9 cellular contexts compared by ENCODE assay signal in genomic region chr18:36179562-36180334, GRCh38. TPM values are rescaled to one million over a fixed set of nuclear protein-coding genes. Genes with fewer than 3 reads are reported as not detected.
DNase-seq lines count a peak whose midpoint lies in the region; ATAC-seq, FAIRE-seq and TF ChIP-seq lines count a peak whose summit lies in the region.
"Had no signal": no experiment of that assay in that cellular context is flagged by ENCODE, and none has a peak within 500 bp of the region (broad histone marks: within the 10 kb centered on the region; RNA-seq: fewer than 3 reads in every experiment).

No MANE protein-coding gene starts in this region.

- H3K27ac Mint-ChIP-seq in CD8-positive, alpha-beta memory T cell = peak overlapping the region in 6 of 8 donors; percentile 0 to 80 (median 23)
- no peak overlapping the region for H3K27ac Mint-ChIP-seq in activated T-helper 1 cell treated with anti-CD3 and anti-CD28 coated beads, Interleukin-12 subunit alpha, Interleukin-12 subunit beta, Interleukin-2, Interleukin-4 antibody, amounts not matched to agents 30 ng/mL and 10 ng/mL and 1 ng/mL, durations not matched to agents 14 hours and 24 hours and 36 hours

- peaks cover 9% of the 10 kb centered on the region for H3K36me3 ChIP-seq in CD8-positive, alpha-beta memory T cell (ENCODE audit: insufficient read depth, low read length)
- H3K36me3 ChIP-seq in pancreas = peaks cover 0 to 22% (median 0%) of the 10 kb centered on the region in 3 donors
- H3K36me3 ChIP-seq in kidney (ENCODE audit: control insufficient read depth in 1 of 2, insufficient read depth in 2 of 2, low read length in 2 of 2) = peaks cover 12 to 14% of the 10 kb centered on the region in 2 donors

- no peak for DNase-seq in CD8-positive, alpha-beta memory T cell
- peak; percentile 76 for DNase-seq in RPMI7951 (ENCODE audit: low read depth)
- peak; percentile 87 for DNase-seq in fibroblast of mammary gland (ENCODE audit: low read depth)
- peak in 5 of 6 donors; percentile 21 to 74 (median 51) for DNase-seq in pancreas
- DNase-seq in kidney = no peak
- no peak for DNase-seq in activated T-helper 1 cell treated with anti-CD3 and anti-CD28 coated beads, Interleukin-12 subunit alpha, Interleukin-12 subunit beta, Interleukin-2, Interleukin-4 antibody, amounts not matched to agents 30 ng/mL and 10 ng/mL and 1 ng/mL, durations not matched to agents 14 hours and 24 hours and 36 hours (ENCODE audit: low spot score)

- TF ChIP-seq CTCF in fibroblast of mammary gland (conservative IDR thresholded peaks at IDR 0.05; ENCODE audit: control insufficient read depth, insufficient read depth, low read depth, low read length) (no peak), pancreas (IDR thresholded peaks at IDR 0.05) (no peak), kidney (IDR thresholded peaks at IDR 0.05; ENCODE audit: borderline replicate concordance, extremely low read depth, insufficient read depth) (no peak)

- WGBS in pancreas, 2 donors = 37 to 41% methylated on average over 7 of the region's 7 CpGs

- CTCF ChIA-PET in CD8-positive, alpha-beta memory T cell (lab: Charles Lee) = no interaction called here

- intact Hi-C loops in pancreas (cut with DNase I) (loop anchor here in 1 of 3 donors (10.0 kb wide), 1 partner anchor 85 kb away; no protein-coding TSS in a partner anchor), kidney (cut with DNase I) (no loop called here)
- intact Hi-C loops in activated T-helper 1 cell treated with anti-CD3 and anti-CD28 coated beads, Interleukin-12 subunit alpha, Interleukin-12 subunit beta, Interleukin-2, Interleukin-4 antibody, amounts not matched to agents 30 ng/mL and 10 ng/mL and 1 ng/mL, durations not matched to agents 14 hours and 24 hours and 36 hours (cut with micrococcal nuclease) = no loop called here

- no peaks in the 10 kb centered on the region for H3K27me3 ChIP-seq in CD8-positive, alpha-beta memory T cell (ENCODE audit: insufficient read depth, low read length, poor library complexity, severe bottlenecking)
- H3K27me3 ChIP-seq in pancreas = no peaks in the 10 kb centered on the region

- H3K4me1 Mint-ChIP-seq in CD8-positive, alpha-beta memory T cell = peaks cover 3 to 7% (median 5%) of the 10 kb centered on the region in 3 donors
- peaks cover 19% of the 10 kb centered on the region for H3K4me1 Mint-ChIP-seq in activated T-helper 1 cell treated with anti-CD3 and anti-CD28 coated beads, Interleukin-12 subunit alpha, Interleukin-12 subunit beta, Interleukin-2, Interleukin-4 antibody, amounts not matched to agents 30 ng/mL and 10 ng/mL and 1 ng/mL, durations not matched to agents 14 hours and 24 hours and 36 hours (ENCODE audit: low read depth)

- POLR2A ChIA-PET in CD8-positive, alpha-beta memory T cell (lab: Charles Lee) = no interaction called here

- H3K4me1 ChIP-seq in CD8-positive, alpha-beta memory T cell (ENCODE audit: insufficient read depth, low read length) = no peaks in the 10 kb centered on the region
- H3K4me1 ChIP-seq in pancreas = no peaks in the 10 kb centered on the region
- no peaks in the 10 kb centered on the region for H3K4me1 ChIP-seq in kidney (ENCODE audit: control insufficient read depth in 1 of 2, insufficient read depth in 1 of 2, low read depth in 1 of 2, low read length in 2 of 2)

- FAIRE-seq in pancreas (lab: Jason Lieb, UNC) (no peak), kidney (lab: Jason Lieb, UNC) (no peak)
- FAIRE-seq: islet of Langerhans had no signal

- H3K27ac ChIP-seq in CD8-positive, alpha-beta memory T cell (ENCODE audit: low read depth, low read length) = no peak overlapping the region
- H3K27ac ChIP-seq in pancreas (no peak overlapping the region), kidney (ENCODE audit: low read depth in 2 of 2, low read length in 2 of 2) (no peak overlapping the region)

- H3K9me3 ChIP-seq in CD8-positive, alpha-beta memory T cell (ENCODE audit: low read length) = no peaks in the 10 kb centered on the region
- H3K9me3 ChIP-seq in pancreas (no peaks in the 10 kb centered on the region), kidney (ENCODE audit: control insufficient read depth in 1 of 2, low read length in 2 of 2) (no peaks in the 10 kb centered on the region)

- no peaks in the 10 kb centered on the region for H3K27me3 Mint-ChIP-seq in CD8-positive, alpha-beta memory T cell
- no peaks in the 10 kb centered on the region for H3K27me3 Mint-ChIP-seq in activated T-helper 1 cell treated with anti-CD3 and anti-CD28 coated beads, Interleukin-12 subunit alpha, Interleukin-12 subunit beta, Interleukin-2, Interleukin-4 antibody, amounts not matched to agents 30 ng/mL and 10 ng/mL and 1 ng/mL, durations not matched to agents 14 hours and 24 hours and 36 hours (ENCODE audit: insufficient read depth)

- H3K36me3 Mint-ChIP-seq in CD8-positive, alpha-beta memory T cell = peaks cover 5 to 30% (median 14%) of the 10 kb centered on the region in 3 donors
- H3K36me3 Mint-ChIP-seq in activated T-helper 1 cell treated with anti-CD3 and anti-CD28 coated beads, Interleukin-12 subunit alpha, Interleukin-12 subunit beta, Interleukin-2, Interleukin-4 antibody, amounts not matched to agents 30 ng/mL and 10 ng/mL and 1 ng/mL, durations not matched to agents 14 hours and 24 hours and 36 hours (ENCODE audit: low read depth) = peaks cover 26% of the 10 kb centered on the region

- no peak overlapping the region for H3K9ac ChIP-seq in kidney (ENCODE audit: low read length in 2 of 2)

- ATAC-seq in pancreas (peak in 3 of 4 donors; percentile 65 to 73 (median 67)), GM18858 (IDR thresholded peaks at IDR 0.05; ENCODE audit: unreplicated experiment) (no peak), HG03095 (IDR thresholded peaks at IDR 0.05; ENCODE audit: unreplicated experiment) (no peak)

- H3K9me3 Mint-ChIP-seq in CD8-positive, alpha-beta memory T cell = no peaks in the 10 kb centered on the region
- no peaks in the 10 kb centered on the region for H3K9me3 Mint-ChIP-seq in activated T-helper 1 cell treated with anti-CD3 and anti-CD28 coated beads, Interleukin-12 subunit alpha, Interleukin-12 subunit beta, Interleukin-2, Interleukin-4 antibody, amounts not matched to agents 30 ng/mL and 10 ng/mL and 1 ng/mL, durations not matched to agents 14 hours and 24 hours and 36 hours

- H3K4me3 ChIP-seq in CD8-positive, alpha-beta memory T cell (ENCODE audit: low read length) = no peak overlapping the region
- H3K4me3 ChIP-seq in fibroblast of mammary gland (ENCODE audit: control insufficient read depth, low read depth, low read length) (no peak overlapping the region), pancreas (no peak overlapping the region), kidney (ENCODE audit: low read length in 2 of 2) (no peak overlapping the region)

- H3K4me3 Mint-ChIP-seq in CD8-positive, alpha-beta memory T cell = no peak overlapping the region
- H3K4me3 Mint-ChIP-seq in activated T-helper 1 cell treated with anti-CD3 and anti-CD28 coated beads, Interleukin-12 subunit alpha, Interleukin-12 subunit beta, Interleukin-2, Interleukin-4 antibody, amounts not matched to agents 30 ng/mL and 10 ng/mL and 1 ng/mL, durations not matched to agents 14 hours and 24 hours and 36 hours = no peak overlapping the region

RNA-seq across cellular contexts. Expression of gene MOCOS, which starts 7.5 kb away (rescaled TPM):
- under 1 TPM; 0.04 to 0.13 TPM for total RNA-seq in CD8-positive, alpha-beta memory T cell
- 0.07 TPM for polyA plus RNA-seq in CD8-positive, alpha-beta memory T cell
- 4.9 and 5.1 TPM in 2 replicates for total RNA-seq in RPMI7951 (2014; rRNA removed; shearing (Covaris generic))
- 1 to 10 TPM in 3 of 6 donors, under 1 TPM in 3; 0.75 to 1.6 (median 1.1) TPM for total RNA-seq in pancreas
- under 1 TPM; 0.49 to 0.87 TPM for polyA plus RNA-seq in pancreas
- 5.8 TPM for total RNA-seq in kidney
- polyA plus RNA-seq in kidney (ENCODE audit: insufficient read depth, low read depth, low replicate concordance) = 1.1 TPM
- total RNA-seq in activated T-helper 1 cell treated with anti-CD3 and anti-CD28 coated beads, Interleukin-12 subunit alpha, Interleukin-12 subunit beta, Interleukin-2, Interleukin-4 antibody, amounts not matched to agents 30 ng/mL and 10 ng/mL and 1 ng/mL, durations not matched to agents 14 hours and 24 hours and 36 hours = 0.17 and 0.47 TPM in 2 replicates

RNA-seq across cellular contexts. Expression of gene ELP2, which starts 50.0 kb away (rescaled TPM):
- 10 to 100 TPM; 85.8 to 89.6 TPM for total RNA-seq in CD8-positive, alpha-beta memory T cell
- 64.1 TPM for polyA plus RNA-seq in CD8-positive, alpha-beta memory T cell
- total RNA-seq in RPMI7951 (2014; rRNA removed; shearing (Covaris generic)) = 47.9 and 52.7 TPM in 2 replicates
- total RNA-seq in pancreas (10 to 100 TPM; 35.1 to 56.3 (median 46.0) TPM), kidney (74.0 TPM)
- polyA plus RNA-seq in pancreas (10 to 100 TPM; 53.8 to 73.3 TPM), kidney (ENCODE audit: insufficient read depth, low read depth, low replicate concordance) (55.9 TPM)
- 97.1 and 104 TPM in 2 replicates for total RNA-seq in activated T-helper 1 cell treated with anti-CD3 and anti-CD28 coated beads, Interleukin-12 subunit alpha, Interleukin-12 subunit beta, Interleukin-2, Interleukin-4 antibody, amounts not matched to agents 30 ng/mL and 10 ng/mL and 1 ng/mL, durations not matched to agents 14 hours and 24 hours and 36 hours

RNA-seq across cellular contexts. Expression of gene SLC39A6, which starts 50.6 kb away (rescaled TPM):
- total RNA-seq in CD8-positive, alpha-beta memory T cell = 10 to 100 TPM; 43.8 to 44.8 TPM
- 33.1 TPM for polyA plus RNA-seq in CD8-positive, alpha-beta memory T cell
- total RNA-seq in RPMI7951 (2014; rRNA removed; shearing (Covaris generic)) = 73.2 and 87.5 TPM in 2 replicates
- total RNA-seq in pancreas (10 to 100 TPM; 12.1 to 24.5 (median 17.2) TPM), kidney (44.7 TPM)
- polyA plus RNA-seq in pancreas (10 to 100 TPM in 1 of 2 donors, 1 to 10 TPM in 1; 2.9 to 18.2 TPM), kidney (ENCODE audit: insufficient read depth, low read depth, low replicate concordance) (27.3 TPM)
- total RNA-seq in activated T-helper 1 cell treated with anti-CD3 and anti-CD28 coated beads, Interleukin-12 subunit alpha, Interleukin-12 subunit beta, Interleukin-2, Interleukin-4 antibody, amounts not matched to agents 30 ng/mL and 10 ng/mL and 1 ng/mL, durations not matched to agents 14 hours and 24 hours and 36 hours = 53.5 and 54.4 TPM in 2 replicates

Comparison
In these comparisons a context has a peak if more than half of its experiments do, and no peak if none do; other contexts are left out.
1. DNase-seq: peak in RPMI7951 (single experiment), fibroblast of mammary gland (single experiment) and pancreas (5 of 6); none in CD8-positive, alpha-beta memory T cell (0 of 5), kidney (single experiment) and activated T-helper 1 cell treated with anti-CD3 and anti-CD28 coated beads, Interleukin-12 subunit alpha, Interleukin-12 subunit beta, Interleukin-2, Interleukin-4 antibody, amounts not matched to agents 30 ng/mL and 10 ng/mL and 1 ng/mL, durations not matched to agents 14 hours and 24 hours and 36 hours (single experiment).
2. ATAC-seq: peak in pancreas (3 of 4); none in GM18858 (single experiment) and HG03095 (single experiment).